10 cellular contexts compared by ENCODE assay signal in the genomic region with DNA sequence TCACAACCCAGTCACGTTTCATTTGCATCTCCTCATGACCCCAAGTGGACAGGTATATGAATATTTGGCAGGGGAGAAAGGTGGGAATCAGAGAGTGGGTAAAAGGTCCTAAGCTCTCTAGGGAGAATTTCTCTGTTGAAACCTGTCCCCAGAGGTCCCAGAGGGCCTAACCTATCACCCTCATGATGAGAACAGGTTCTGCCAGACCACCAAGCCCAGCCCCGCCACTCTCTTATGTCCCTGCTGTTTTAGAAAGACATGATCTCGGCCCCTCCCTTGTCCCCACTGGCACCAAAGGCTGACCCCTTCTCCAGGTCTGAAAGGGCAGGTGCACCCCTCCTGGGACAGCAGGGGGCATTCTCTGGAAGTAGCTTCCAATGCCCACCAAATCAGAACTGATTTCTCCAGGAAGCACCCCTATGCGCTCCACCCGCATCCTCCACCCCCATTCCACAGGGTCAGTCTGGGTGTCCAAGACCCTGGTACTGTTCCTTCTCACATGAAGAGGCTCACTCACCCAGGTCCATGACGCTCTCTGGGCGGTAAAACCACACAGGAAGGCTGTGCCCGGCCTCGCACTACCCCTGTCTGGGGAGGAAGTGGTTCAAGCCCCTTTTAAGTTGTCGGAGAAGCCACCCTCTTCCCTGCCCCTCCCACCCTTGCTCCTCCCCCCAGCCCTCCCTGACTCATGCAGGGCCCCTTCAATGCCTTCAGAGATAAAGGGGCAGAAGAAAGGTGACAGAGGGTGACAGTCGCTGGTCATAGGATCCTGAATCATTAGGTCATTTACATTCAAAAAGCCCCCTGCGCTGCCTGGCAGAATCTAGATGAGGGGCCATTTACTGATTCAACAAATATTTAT. TPM values are rescaled to one million over a fixed set of nuclear protein-coding genes. Genes with fewer than 3 reads are reported as not detected.
DNase-seq lines count a peak whose midpoint lies in the region; ATAC-seq and TF ChIP-seq lines count a peak whose summit lies in the region.
"Had no signal": no experiment of that assay in that cellular context is flagged by ENCODE, and none has a peak within 500 bp of the region (broad histone marks: within the 10 kb centered on the region; RNA-seq: fewer than 3 reads in every experiment).

A gene with protein sequence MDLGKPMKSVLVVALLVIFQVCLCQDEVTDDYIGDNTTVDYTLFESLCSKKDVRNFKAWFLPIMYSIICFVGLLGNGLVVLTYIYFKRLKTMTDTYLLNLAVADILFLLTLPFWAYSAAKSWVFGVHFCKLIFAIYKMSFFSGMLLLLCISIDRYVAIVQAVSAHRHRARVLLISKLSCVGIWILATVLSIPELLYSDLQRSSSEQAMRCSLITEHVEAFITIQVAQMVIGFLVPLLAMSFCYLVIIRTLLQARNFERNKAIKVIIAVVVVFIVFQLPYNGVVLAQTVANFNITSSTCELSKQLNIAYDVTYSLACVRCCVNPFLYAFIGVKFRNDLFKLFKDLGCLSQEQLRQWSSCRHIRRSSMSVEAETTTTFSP (minus strand): TSS at position 590 of the 862 bp plus-strand sequence. CDS start 63 bp downstream, at position 527.

- peaks cover 6% of the 10 kb centered on the region for H3K4me1 ChIP-seq in colonic mucosa
- peaks cover 0 to 5% of the 10 kb centered on the region in 2 experiments; a peak in 1 of 4 replicates for H3K4me1 ChIP-seq in SK-N-SH (ENCODE audit: control insufficient read depth in 1 of 2, insufficient read depth in 2 of 2, low read depth in 1 of 2, low read length in 1 of 2)

- no peak for TF ChIP-seq RAD21 in SK-N-SH (IDR thresholded peaks at IDR 0.05; ENCODE audit: low read length)

- H3K27me3 ChIP-seq in colonic mucosa (no peaks in the 10 kb centered on the region), SK-N-SH (ENCODE audit: insufficient read depth) (peaks cover 16% of the 10 kb centered on the region; the same call in 1 of the 2 replicates)

- no peak for TF ChIP-seq CTCF in GM20000 (IDR thresholded peaks at IDR 0.05; ENCODE audit: extremely low read depth, missing control alignments)
- TF ChIP-seq CTCF in colonic mucosa (IDR thresholded peaks at IDR 0.05) = no peak
- TF ChIP-seq CTCF in SK-N-SH (IDR thresholded peaks at IDR 0.05) = no peak

- H3K27ac ChIP-seq in colonic mucosa = no peak within 1 kb of the TSS
- H3K27ac ChIP-seq in SK-N-SH (ENCODE audit: low read depth in 2 of 2, low read length in 1 of 2) = no peak within 1 kb of the TSS

- CTCF ChIA-PET in SK-N-SH (lab: Yijun Ruan, JAX) = interaction anchor here (0.6 to 15.2 kb wide), 5 partner anchors 8 to 1343 kb away, joined by 3 to 381 read pairs (median 3); partner anchors contain the start of gene GJD3

- H3K9ac ChIP-seq in colonic mucosa (ENCODE audit: low read depth in 2 of 2, low read length in 2 of 2) (peak within 1 kb of the TSS in 1 of 2 donors; percentile 18), SK-N-SH (no peak within 1 kb of the TSS)

- TF ChIP-seq EP300 in SK-N-SH (IDR thresholded peaks at IDR 0.05; ENCODE audit: borderline replicate concordance in 1 of 2, low read depth in 1 of 2, low read length in 1 of 2) = no peak

- 68% methylated on average over 10 of the region's 12 CpGs for WGBS in SK-N-SH (ENCODE audit: low lambda C conversion rate)

- H3K36me3 ChIP-seq in colonic mucosa (no peaks in the 10 kb centered on the region), SK-N-SH (replicated peaks in 1 of 2; ENCODE audit: control insufficient read depth in 1 of 2, insufficient read depth in 2 of 2, low read length in 1 of 2) (no peaks in the 10 kb centered on the region)

- peak; percentile 62 for DNase-seq in GM20000 (ENCODE audit: low spot score)
- peak; percentile 85 for DNase-seq in activated CD4-positive, alpha-beta T cell treated with anti-CD3 and anti-CD28 coated beads for 48 hours
- DNase-seq in colonic mucosa = no peak
- peak; percentile 71 to 80 for DNase-seq in stimulated activated CD8-positive, alpha-beta memory T cell treated with anti-CD3 and anti-CD28 coated beads, Interleukin-2, amount 100 ng/mL, for 48 hours (ENCODE audit: low read depth in 2 of 2)
- DNase-seq in SK-N-SH = no peak
- DNase-seq in T1000 (lab: John Stamatoyannopoulos, UW) = no peak
- no peak for DNase-seq in NCI-H146 (lab: John Stamatoyannopoulos, UW)
- DNase-seq: NCI-H526 treated with DMSO at 0.1 percent for 48 hours had no signal

- H3F3A ChIP-seq in SK-N-SH (replicated peaks; ENCODE audit: insufficient read depth) = no peaks in the 10 kb centered on the region

- no peak within 1 kb of the TSS for H2AFZ ChIP-seq in SK-N-SH (ENCODE audit: low read depth)

- ATAC-seq in GM18907 (IDR thresholded peaks at IDR 0.05; ENCODE audit: unreplicated experiment) = no peak

- no peaks in the 10 kb centered on the region for H4K20me1 ChIP-seq in SK-N-SH (ENCODE audit: insufficient read depth)

- H3K9me3 ChIP-seq in colonic mucosa (no peaks in the 10 kb centered on the region), SK-N-SH (0 out of 2 replicates have a peak, but pooled peaks cover 9% of the 10 kb centered on the region)

- intact Hi-C loops in colonic mucosa (cut with DNase I) = loop anchor here (5.0 kb wide), 1 partner anchor 168 kb away; no protein-coding TSS in a partner anchor

- H3K4me3 ChIP-seq in colonic mucosa (peak within 1 kb of the TSS; percentile 15), SK-N-SH (ENCODE audit: low read depth in 2 of 2, low read length in 1 of 2) (no peak within 1 kb of the TSS)

- no peaks in the 10 kb centered on the region for H3K79me2 ChIP-seq in SK-N-SH (ENCODE audit: insufficient read depth)

- POLR2A ChIA-PET in SK-N-SH (lab: Yijun Ruan, JAX) = no interaction called here

- H3K9me2 ChIP-seq in SK-N-SH = no peaks in the 10 kb centered on the region

- H3K4me2 ChIP-seq in SK-N-SH = no peak within 1 kb of the TSS

TF ChIP-seq in SK-N-SH, 30 proteins besides CTCF, POLR2A, EP300 and RAD21:
- TF ChIP-seq RFX5 (IDR thresholded peaks at IDR 0.05; ENCODE audit: low read length) = no peak
- no peak for TF ChIP-seq SMC3 (IDR thresholded peaks at IDR 0.05; ENCODE audit: low read depth, low read length)
- TF ChIP-seq EZH2phosphoT487 (IDR thresholded peaks at IDR 0.05; ENCODE audit: borderline replicate concordance, low read depth) = no peak
- TF ChIP-seq, protein P1, sequence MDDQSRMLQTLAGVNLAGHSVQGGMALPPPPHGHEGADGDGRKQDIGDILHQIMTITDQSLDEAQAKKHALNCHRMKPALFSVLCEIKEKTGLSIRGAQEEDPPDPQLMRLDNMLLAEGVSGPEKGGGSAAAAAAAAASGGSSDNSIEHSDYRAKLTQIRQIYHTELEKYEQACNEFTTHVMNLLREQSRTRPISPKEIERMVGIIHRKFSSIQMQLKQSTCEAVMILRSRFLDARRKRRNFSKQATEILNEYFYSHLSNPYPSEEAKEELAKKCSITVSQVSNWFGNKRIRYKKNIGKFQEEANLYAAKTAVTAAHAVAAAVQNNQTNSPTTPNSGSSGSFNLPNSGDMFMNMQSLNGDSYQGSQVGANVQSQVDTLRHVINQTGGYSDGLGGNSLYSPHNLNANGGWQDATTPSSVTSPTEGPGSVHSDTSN (IDR thresholded peaks at IDR 0.05) = no peak
- TF ChIP-seq, protein P2, sequence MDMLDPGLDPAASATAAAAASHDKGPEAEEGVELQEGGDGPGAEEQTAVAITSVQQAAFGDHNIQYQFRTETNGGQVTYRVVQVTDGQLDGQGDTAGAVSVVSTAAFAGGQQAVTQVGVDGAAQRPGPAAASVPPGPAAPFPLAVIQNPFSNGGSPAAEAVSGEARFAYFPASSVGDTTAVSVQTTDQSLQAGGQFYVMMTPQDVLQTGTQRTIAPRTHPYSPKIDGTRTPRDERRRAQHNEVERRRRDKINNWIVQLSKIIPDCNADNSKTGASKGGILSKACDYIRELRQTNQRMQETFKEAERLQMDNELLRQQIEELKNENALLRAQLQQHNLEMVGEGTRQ (IDR thresholded peaks at IDR 0.05; ENCODE audit: borderline replicate concordance, low read depth, low read length) = no peak
- no peak for TF ChIP-seq FOSL2 (IDR thresholded peaks at IDR 0.05; ENCODE audit: borderline replicate concordance, low read depth)
- no peak for TF ChIP-seq ELF1 (IDR thresholded peaks at IDR 0.05)
- no peak for TF ChIP-seq MXI1 (IDR thresholded peaks at IDR 0.05; ENCODE audit: low read depth, low read length)

RNA-seq across cellular contexts. Expression of the gene that starts here (rescaled TPM):
- 1 to 10 TPM in 1 of 2 donors, under 1 TPM in 1; 0.72 to 1.9 TPM for total RNA-seq in colonic mucosa
- not detected in 2 replicates for polyA plus RNA-seq in SK-N-SH (2012; rRNA removed)
- 0.03 and 0.05 TPM in 2 replicates for polyA plus RNA-seq in SK-N-SH (2012; cell fraction: cytosol; rRNA removed)
- 0.02 TPM in 1 of 2 replicates, not detected in the other for polyA plus RNA-seq in SK-N-SH (2012; cell fraction: nucleus; rRNA removed)
- total RNA-seq: endothelial cell of umbilical vein had no signal

Comparison
In these comparisons a context has a peak if more than half of its experiments do, and no peak if none do; other contexts are left out.
1. DNase-seq: peak in GM20000 (single experiment), activated CD4-positive, alpha-beta T cell treated with anti-CD3 and anti-CD28 coated beads for 48 hours (single experiment) and stimulated activated CD8-positive, alpha-beta memory T cell treated with anti-CD3 and anti-CD28 coated beads, Interleukin-2, amount 100 ng/mL, for 48 hours (2 of 2); none in colonic mucosa (single experiment), SK-N-SH (single experiment), T1000 (single experiment) and NCI-H146 (single experiment).